24 cellular contexts compared by ENCODE assay signal in genomic region chr12:82694970-82695369, GRCh38. TPM values are rescaled to one million over a fixed set of nuclear protein-coding genes. Genes with fewer than 3 reads are reported as not detected.
DNase-seq lines count a peak whose midpoint lies in the region; ATAC-seq and TF ChIP-seq lines count a peak whose summit lies in the region.
"Had no signal": no experiment of that assay in that cellular context is flagged by ENCODE, and none has a peak within 500 bp of the region (broad histone marks: within the 10 kb centered on the region; RNA-seq: fewer than 3 reads in every experiment).

No MANE protein-coding gene starts in this region.

- WGBS in neuronal stem cell (ENCODE audit: extremely low coverage in 2 of 2, insufficient read length in 2 of 2, insufficient replicate concordance in 1 of 2), 2 donors = no CpG with 5 or more reads among the region's 2 CpGs

- no peak overlapping the region for H2BK15ac ChIP-seq in neuronal stem cell (ENCODE audit: low read length)

- H3K27me3 ChIP-seq in lower lobe of right lung (ENCODE audit: low read depth) = no peaks in the 10 kb centered on the region
- H3K27me3 ChIP-seq in neuronal stem cell (ENCODE audit: control insufficient read depth in 3 of 3, insufficient read depth in 3 of 3, low read depth in 1 of 3, low read length in 3 of 3) = no peaks in the 10 kb centered on the region
- H3K27me3 ChIP-seq: body of pancreas, colonic mucosa had no signal

- peaks cover 2% of the 10 kb centered on the region for H3K79me1 ChIP-seq in neuronal stem cell (ENCODE audit: low read depth, low read length)

- H3K4me1 Mint-ChIP-seq in HFFc6 (ENCODE audit: low read depth) (peaks cover 16% of the 10 kb centered on the region; the same call in 1 of the 2 replicates), CD14-positive monocyte (peaks cover 21% of the 10 kb centered on the region)
- H3K4me1 Mint-ChIP-seq: activated naive CD8-positive, alpha-beta T cell treated with anti-CD3 and anti-CD28 coated beads for 36 hours had no signal

- H4K8ac ChIP-seq in neuronal stem cell (ENCODE audit: low read depth, low read length) = no peak overlapping the region

- no peak overlapping the region for H2BK120ac ChIP-seq in neuronal stem cell (ENCODE audit: low read depth, low read length)

- no peaks in the 10 kb centered on the region for H3K9me3 Mint-ChIP-seq in HFFc6
- H3K9me3 Mint-ChIP-seq in CD14-positive monocyte = peaks cover 0 to 3% (median 0%) of the 10 kb centered on the region in 7 donors
- H3K9me3 Mint-ChIP-seq: activated CD8-positive, alpha-beta T cell treated with anti-CD3 and anti-CD28 coated beads for 36 hours; activated naive CD8-positive, alpha-beta T cell treated with anti-CD3 and anti-CD28 coated beads for 36 hours; effector memory CD8-positive, alpha-beta T cell had no signal

- H2AFZ ChIP-seq in neuronal stem cell (ENCODE audit: low read length) = no peak overlapping the region

- H3K23ac ChIP-seq in neuronal stem cell (ENCODE audit: low read depth, low read length, poor library complexity) = no peak overlapping the region

- intact Hi-C loops in lower lobe of right lung (cut with DNase I) (no loop called here), CD14-positive monocyte (cut with micrococcal nuclease) (no loop called here)

- no peak overlapping the region for H3K18ac ChIP-seq in neuronal stem cell (ENCODE audit: low read length)

- H4K91ac ChIP-seq in neuronal stem cell (ENCODE audit: low read depth, low read length, poor library complexity) = no peak overlapping the region

- ATAC-seq in lower lobe of right lung = peak; percentile 45 to 82
- ATAC-seq in HG03460 (IDR thresholded peaks at IDR 0.05; ENCODE audit: unreplicated experiment) = no peak
- ATAC-seq: activated CD4-positive, CD25-positive, alpha-beta regulatory T cell treated with anti-CD3 and anti-CD28 coated beads, Interleukin-2, amount 50 U/mL, for 24 hours; activated CD8-positive, alpha-beta T cell treated with anti-CD3 and anti-CD28 coated beads for 36 hours; body of pancreas; effector memory CD8-positive, alpha-beta T cell; esophagus mucosa; Panc1 had no signal

- H3K36me3 ChIP-seq in lower lobe of right lung (peaks cover 8% of the 10 kb centered on the region), neuronal stem cell (replicated peaks in 1 of 2; ENCODE audit: control insufficient read depth in 2 of 2, insufficient read depth in 2 of 2, low read length in 2 of 2) (peaks cover 0 to 74% of the 10 kb centered on the region in 2 donors)
- H3K36me3 ChIP-seq: colonic mucosa had no signal

- no peak overlapping the region for H3K4me2 ChIP-seq in neuronal stem cell (ENCODE audit: insufficient read depth, low read length, poor library complexity, severe bottlenecking)

- TF ChIP-seq CTCF in HFFc6 (IDR thresholded peaks at IDR 0.05) (no peak), cardiac fibroblast (IDR thresholded peaks at IDR 0.05; ENCODE audit: low read depth, low read length) (no peak), lower lobe of right lung (IDR thresholded peaks at IDR 0.05) (no peak), CD14-positive monocyte (IDR thresholded peaks at IDR 0.05) (no peak)

- H3K4me3 ChIP-seq in cardiac fibroblast (replicated peaks in 1 of 2; ENCODE audit: low read depth in 2 of 2, low read length in 2 of 2) (no peak overlapping the region), lower lobe of right lung (no peak overlapping the region), neuronal stem cell (ENCODE audit: low read length in 2 of 2) (no peak overlapping the region)
- H3K4me3 ChIP-seq: body of pancreas, colonic mucosa had no signal

- H3K27me3 Mint-ChIP-seq in HFFc6 (ENCODE audit: insufficient read depth) = no peaks in the 10 kb centered on the region
- H3K27me3 Mint-ChIP-seq in CD14-positive monocyte (ENCODE audit: low read depth in 3 of 3) = peaks cover 0 to 1% (median 0%) of the 10 kb centered on the region in 3 donors
- H3K27me3 Mint-ChIP-seq: activated CD8-positive, alpha-beta T cell treated with anti-CD3 and anti-CD28 coated beads for 36 hours; activated naive CD8-positive, alpha-beta T cell treated with anti-CD3 and anti-CD28 coated beads for 36 hours; effector memory CD8-positive, alpha-beta T cell had no signal

- no peak overlapping the region for H2BK12ac ChIP-seq in neuronal stem cell (ENCODE audit: low read length)

- no peak overlapping the region for H3K4me3 Mint-ChIP-seq in HFFc6
- no peak overlapping the region for H3K4me3 Mint-ChIP-seq in CD14-positive monocyte
- H3K4me3 Mint-ChIP-seq: activated CD8-positive, alpha-beta T cell treated with anti-CD3 and anti-CD28 coated beads for 36 hours; activated naive CD8-positive, alpha-beta T cell treated with anti-CD3 and anti-CD28 coated beads for 36 hours; effector memory CD8-positive, alpha-beta T cell had no signal

- no peak overlapping the region for H2AK5ac ChIP-seq in neuronal stem cell (ENCODE audit: low read depth, low read length)

- H2BK5ac ChIP-seq in neuronal stem cell (ENCODE audit: low read length) = no peak overlapping the region

- no peak overlapping the region for H3K4ac ChIP-seq in neuronal stem cell (ENCODE audit: low read length)

- peak; percentile 12 for DNase-seq in AG08396 (ENCODE audit: low spot score)
- DNase-seq in HFFc6 = peak; percentile 12
- peak; percentile 28 to 47 for DNase-seq in cardiac fibroblast (ENCODE audit: low read depth in 2 of 2)
- no peak for DNase-seq in lower lobe of right lung
- DNase-seq in neuronal stem cell (ENCODE audit: low spot score) = no peak
- no peak for DNase-seq in NCI-H510A treated with DMSO at 0.1 percent for 48 hours (lab: John Stamatoyannopoulos, UW)
- DNase-seq in CD14-positive monocyte (ENCODE audit: low spot score) = no peak
- DNase-seq: ACHN; activated CD8-positive, alpha-beta T cell treated with anti-CD3 and anti-CD28 coated beads for 36 hours; activated naive CD8-positive, alpha-beta T cell treated with anti-CD3 and anti-CD28 coated beads for 36 hours; body of pancreas; colonic mucosa; effector memory CD8-positive, alpha-beta T cell; KBM-7; NCI-H1436; NCI-H524 treated with DMSO at 0.1 percent for 48 hours; nucleus accumbens; small intestine; stimulated activated CD4-positive, alpha-beta T cell treated with anti-CD3 and anti-CD28 coated beads, Interleukin-1b, Interleukin-23, amount 100 ng/mL, for 48 hours; T-helper 1 cell had no signal

- no peak overlapping the region for H3K27ac Mint-ChIP-seq in HFFc6
- no peak overlapping the region for H3K27ac Mint-ChIP-seq in CD14-positive monocyte
- H3K27ac Mint-ChIP-seq: activated CD8-positive, alpha-beta T cell treated with anti-CD3 and anti-CD28 coated beads for 36 hours; activated naive CD8-positive, alpha-beta T cell treated with anti-CD3 and anti-CD28 coated beads for 36 hours; effector memory CD8-positive, alpha-beta T cell had no signal

- no peaks in the 10 kb centered on the region for H3K4me1 ChIP-seq in lower lobe of right lung
- H3K4me1 ChIP-seq in neuronal stem cell (ENCODE audit: control insufficient read depth in 2 of 2, insufficient read depth in 1 of 2, low read depth in 1 of 2, low read length in 2 of 2) = peaks cover 5 to 12% of the 10 kb centered on the region in 2 donors
- H3K4me1 ChIP-seq: colonic mucosa had no signal

- H3K9me3 ChIP-seq in lower lobe of right lung (no peaks in the 10 kb centered on the region), neuronal stem cell (replicated peaks in 1 of 2; ENCODE audit: control insufficient read depth in 2 of 2, insufficient read depth in 1 of 2, low read depth in 1 of 2, low read length in 2 of 2) (peaks cover 0 to 16% of the 10 kb centered on the region in 2 donors)
- H3K9me3 ChIP-seq: body of pancreas, colonic mucosa had no signal

- H3K9ac ChIP-seq in neuronal stem cell (ENCODE audit: low read depth, low read length, poor library complexity) = no peak overlapping the region

- H3K27ac ChIP-seq in lower lobe of right lung (no peak overlapping the region), neuronal stem cell (replicated peaks; ENCODE audit: low read length) (no peak overlapping the region)
- H3K27ac ChIP-seq: body of pancreas, colonic mucosa had no signal

- H3K36me3 Mint-ChIP-seq in HFFc6 (ENCODE audit: low read depth) (no peaks in the 10 kb centered on the region), CD14-positive monocyte (peaks cover 48 to 66% of the 10 kb centered on the region in 2 donors)

- H3K14ac ChIP-seq in neuronal stem cell (ENCODE audit: low read length) = no peak overlapping the region

RNA-seq across cellular contexts. Expression of gene TMTC2, which starts 8.3 kb away (rescaled TPM):
- total RNA-seq in HFFc6 (2021; fragmentation: NEBNext Ultra II Directional; extraction: Animal tissue kit (Norgen Biotek cat#: 25700)) = 1 to 10 TPM in 4 of 6 experiments, under 1 TPM in 2; 0.75 to 3.2 (median 1.1) TPM
- 31.4 TPM for total RNA-seq in lower lobe of right lung
- 15.7 TPM for polyA plus RNA-seq in neuronal stem cell (2013, experiment 1 of 2)
- polyA plus RNA-seq in neuronal stem cell (2013, experiment 2 of 2) = 15.6 TPM
- 1 to 10 TPM; 2.5 to 3.3 TPM for polyA plus RNA-seq in CD14-positive monocyte

Comparison
In these comparisons a context has a peak if more than half of its experiments do, and no peak if none do; other contexts are left out.
1. DNase-seq: peak in AG08396 (single experiment), HFFc6 (single experiment) and cardiac fibroblast (2 of 2); none in lower lobe of right lung (single experiment), neuronal stem cell (single experiment), NCI-H510A treated with DMSO at 0.1 percent for 48 hours (single experiment) and CD14-positive monocyte (single experiment).